In the genomic region with DNA sequence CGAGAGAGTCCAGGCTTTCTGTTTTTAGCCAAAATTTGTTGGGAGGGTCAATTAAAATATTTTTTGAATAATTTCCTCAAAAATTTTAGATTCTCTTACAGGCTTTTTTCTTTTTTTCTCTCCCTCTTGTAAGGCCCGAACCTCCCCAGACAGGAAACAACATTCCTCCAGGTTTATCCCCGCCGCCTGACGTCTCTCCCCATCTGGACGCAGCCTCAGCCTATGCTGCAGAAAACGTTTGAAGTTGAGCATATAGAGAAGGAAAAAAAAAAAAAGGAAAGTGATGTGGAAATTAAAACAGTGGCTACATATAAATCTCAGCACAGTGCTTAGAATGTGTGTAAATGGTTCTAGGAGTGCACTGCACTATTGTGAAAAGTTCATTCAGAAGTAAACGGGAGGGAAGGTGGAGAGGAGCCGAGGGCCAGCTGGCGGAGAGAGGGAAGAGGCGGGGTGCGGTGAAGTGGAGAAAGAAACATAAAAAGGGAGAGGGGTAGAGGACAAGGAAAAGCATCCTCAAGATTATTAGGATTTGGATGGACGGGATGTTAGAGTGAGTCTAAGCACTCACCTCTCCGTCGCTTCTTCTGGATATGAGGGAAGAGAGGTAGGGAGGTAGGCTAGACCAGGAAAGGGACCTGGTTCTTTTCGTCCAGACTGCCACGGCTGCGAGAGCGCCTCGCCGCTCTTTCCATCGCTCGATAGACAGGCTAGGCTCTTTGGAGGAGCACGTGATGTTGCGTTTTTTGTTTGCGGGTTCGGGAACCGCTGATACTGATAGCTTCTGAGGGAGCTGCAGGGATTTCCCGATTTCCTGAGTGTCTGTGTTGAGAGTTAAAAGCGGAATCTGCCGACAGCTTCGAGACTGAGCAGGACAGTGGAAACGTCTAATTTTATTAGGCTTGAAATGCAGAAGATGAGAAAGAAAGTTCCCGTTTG, we compare ENCODE assay signal across 11 cellular contexts.
DNase-seq lines count a peak whose midpoint lies in the region; ATAC-seq, FAIRE-seq and TF ChIP-seq lines count a peak whose summit lies in the region.
"Had no signal": no experiment of that assay in that cellular context is flagged by ENCODE, and none has a peak within 500 bp of the region (broad histone marks: within the 10 kb centered on the region; RNA-seq: fewer than 3 reads in every experiment).

No MANE protein-coding gene starts in this region.

- no peaks in the 10 kb centered on the region for H3K9me1 ChIP-seq in endothelial cell of umbilical vein (replicated peaks; ENCODE audit: control insufficient read depth, extremely low read depth, insufficient read depth, low read length)

- H3K4me1 Mint-ChIP-seq in osteocyte (ENCODE audit: unreplicated experiment): peaks cover 11% of the 10 kb centered on the region

- intact Hi-C loops in endothelial cell of umbilical vein (cut with micrococcal nuclease): no loop called here

- no peak overlapping the region for H3K9ac ChIP-seq in GM23248
- no peak overlapping the region for H3K9ac ChIP-seq in endothelial cell of umbilical vein (replicated peaks; ENCODE audit: extremely low read depth, insufficient read depth, low read length)

- no peak overlapping the region for H3K27ac Mint-ChIP-seq in osteocyte (ENCODE audit: unreplicated experiment)
- H3K27ac Mint-ChIP-seq: T-helper 17 cell had no signal

- H3K36me3 ChIP-seq in GM23248 (ENCODE audit: low read depth) (no peaks in the 10 kb centered on the region), endothelial cell of umbilical vein (ENCODE audit: control insufficient read depth in 2 of 2, extremely low read depth in 1 of 2, insufficient read depth in 2 of 2, low read length in 2 of 2) (no peaks in the 10 kb centered on the region)

- H3K4me3 Mint-ChIP-seq in osteocyte (ENCODE audit: unreplicated experiment): peak overlapping the region; percentile 44
- H3K4me3 Mint-ChIP-seq: T-helper 17 cell had no signal

- H3K4me1 ChIP-seq in GM23248 (ENCODE audit: insufficient read depth) (no peaks in the 10 kb centered on the region), endothelial cell of umbilical vein (ENCODE audit: control insufficient read depth, extremely low read depth, insufficient read depth, low read length) (no peaks in the 10 kb centered on the region)

- no peaks in the 10 kb centered on the region for H3K9me2 ChIP-seq in GM23248 (ENCODE audit: insufficient read depth)

- no peaks in the 10 kb centered on the region for H3K79me2 ChIP-seq in GM23248 (ENCODE audit: insufficient read depth)
- no peaks in the 10 kb centered on the region for H3K79me2 ChIP-seq in endothelial cell of umbilical vein (ENCODE audit: control insufficient read depth, insufficient read depth, low read length)

- H3K4me3 ChIP-seq in GM23248 (peak overlapping the region; percentile 7), NB4 (ENCODE audit: low read depth, low read length) (peak overlapping the region; percentile 16), endothelial cell of umbilical vein (replicated peaks in 1 of 3; ENCODE audit: insufficient read depth in 1 of 3, low read depth in 1 of 3, low read length in 3 of 3) (no peak overlapping the region)

- H3K27me3 Mint-ChIP-seq in osteocyte (ENCODE audit: unreplicated experiment): peaks cover 68% of the 10 kb centered on the region

- POLR2A ChIA-PET in endothelial cell of umbilical vein (lab: Charles Lee): no interaction called here

- DNase-seq in GM23248 (no peak), NB4 (ENCODE audit: low read depth) (no peak), endothelial cell of umbilical vein (ENCODE audit: low read depth, low spot score) (no peak), osteocyte (ENCODE audit: extremely low spot score, unreplicated experiment) (no peak), NCI-H2029 (lab: John Stamatoyannopoulos, UW) (no peak)
- DNase-seq in effector CD8-positive, alpha-beta T cell (lab: John Stamatoyannopoulos, UW): no peak
- DNase-seq: activated CD8-positive, alpha-beta memory T cell treated with anti-CD3 and anti-CD28 coated beads, Interleukin-2, amount 50 U/mL, for 4 hours; caudate nucleus; T-helper 17 cell had no signal

- peaks cover 49% of the 10 kb centered on the region for H3K27me3 ChIP-seq in GM23248 (replicated peaks; ENCODE audit: insufficient read depth)
- peaks cover 29 to 44% of the 10 kb centered on the region in 2 experiments for H3K27me3 ChIP-seq in endothelial cell of umbilical vein (ENCODE audit: control insufficient read depth in 2 of 2, insufficient read depth in 2 of 2, low read length in 2 of 2)

- H3K9me3 Mint-ChIP-seq in osteocyte (ENCODE audit: unreplicated experiment): no peaks in the 10 kb centered on the region

- BruUV-seq in endothelial cell of umbilical vein (replicated peaks; lab: Mats Ljungman, UMichigan): no TSS peak

- TF ChIP-seq POLR2A in NB4 (IDR thresholded peaks at IDR 0.05; ENCODE audit: extremely low read depth, insufficient read length) (no peak), endothelial cell of umbilical vein (IDR thresholded peaks at IDR 0.05; ENCODE audit: low read depth, low read length) (no peak)

- no peak for ATAC-seq in HG03565 (IDR thresholded peaks at IDR 0.05; ENCODE audit: unreplicated experiment)
- ATAC-seq: T-helper 17 cell had no signal

- H2AFZ ChIP-seq in GM23248: peak overlapping the region; percentile 48
- no peak overlapping the region for H2AFZ ChIP-seq in endothelial cell of umbilical vein (ENCODE audit: low read depth, low read length)

- TF ChIP-seq CTCF in NB4 (IDR thresholded peaks at IDR 0.05; ENCODE audit: low read depth, low read length): no peak
- TF ChIP-seq CTCF in endothelial cell of umbilical vein (IDR thresholded peaks at IDR 0.05; ENCODE audit: extremely low read depth in 1 of 2, insufficient read depth in 1 of 2, low read depth in 1 of 2, low read length in 2 of 2): no peak
- no peak for TF ChIP-seq CTCF in osteocyte (IDR thresholded peaks at IDR 0.05)

- CTCF ChIA-PET in endothelial cell of umbilical vein (lab: Charles Lee): interaction anchor here (1.3 to 2.1 kb wide), 3 partner anchors 8 to 1073 kb away, joined by 3 to 10 read pairs (median 6); no protein-coding TSS in a partner anchor

- no peaks in the 10 kb centered on the region for H3F3A ChIP-seq in GM23248 (ENCODE audit: insufficient read depth)

- H3K27ac ChIP-seq in GM23248 (no peak overlapping the region), endothelial cell of umbilical vein (ENCODE audit: insufficient read depth, low read depth, low read length) (no peak overlapping the region)

- H3K4me2 ChIP-seq in GM23248 (ENCODE audit: unreplicated experiment) (peak overlapping the region; percentile 32), endothelial cell of umbilical vein (ENCODE audit: insufficient read depth, low read length) (no peak overlapping the region)

- WGBS in GM23248 (ENCODE audit: low coverage in 1 of 2, low lambda C conversion rate in 2 of 2, missing lambda C conversion rate in 2 of 2), 2 experiments: 4 to 5% methylated on average over 34 of the region's 34 CpGs

- H3K9me3 ChIP-seq in GM23248 (ENCODE audit: low read depth): no peaks in the 10 kb centered on the region
- H3K9me3 ChIP-seq in endothelial cell of umbilical vein (replicated peaks; ENCODE audit: control insufficient read depth, insufficient read depth, low read length): no peaks in the 10 kb centered on the region

- no peak for FAIRE-seq in endothelial cell of umbilical vein (lab: Jason Lieb, UNC)
- FAIRE-seq: frontal cortex had no signal

- in situ Hi-C loops in GM23248 (cut with MboI): no loop called here

- H4K20me1 ChIP-seq in GM23248 (ENCODE audit: insufficient read depth): no peaks in the 10 kb centered on the region
- H4K20me1 ChIP-seq in endothelial cell of umbilical vein (replicated peaks; ENCODE audit: control insufficient read depth, extremely low read depth, insufficient read depth, low read length): no peaks in the 10 kb centered on the region

- peaks cover 2% of the 10 kb centered on the region for H3K36me3 Mint-ChIP-seq in osteocyte (ENCODE audit: unreplicated experiment)

- dilution Hi-C loops in endothelial cell of umbilical vein (cut with MboI; ENCODE audit: extremely low pct_ligation_motif_present, low sequenced_read_pairs): no loop called here

TF ChIP-seq in endothelial cell of umbilical vein, 7 proteins besides CTCF, POLR2A, EP300 and RAD21:
- peak; percentile 75 for TF ChIP-seq EZH2 (IDR thresholded peaks at IDR 0.05; ENCODE audit: borderline replicate concordance, low read depth, low read length, severe bottlenecking)
- no peak for TF ChIP-seq MAX (IDR thresholded peaks at IDR 0.05; ENCODE audit: insufficient read depth, insufficient read length)
TF ChIP-seq in endothelial cell of umbilical vein: peak in this region for 1.

Comparison
In these comparisons a context has a peak if more than half of its experiments do, and no peak if none do; other contexts are left out.
1. H3K4me3 ChIP-seq: peak in GM23248 (single experiment) and NB4 (single experiment); none in endothelial cell of umbilical vein (0 of 3).